ENCODE assay signal across 14 cellular contexts in the genomic region with DNA sequence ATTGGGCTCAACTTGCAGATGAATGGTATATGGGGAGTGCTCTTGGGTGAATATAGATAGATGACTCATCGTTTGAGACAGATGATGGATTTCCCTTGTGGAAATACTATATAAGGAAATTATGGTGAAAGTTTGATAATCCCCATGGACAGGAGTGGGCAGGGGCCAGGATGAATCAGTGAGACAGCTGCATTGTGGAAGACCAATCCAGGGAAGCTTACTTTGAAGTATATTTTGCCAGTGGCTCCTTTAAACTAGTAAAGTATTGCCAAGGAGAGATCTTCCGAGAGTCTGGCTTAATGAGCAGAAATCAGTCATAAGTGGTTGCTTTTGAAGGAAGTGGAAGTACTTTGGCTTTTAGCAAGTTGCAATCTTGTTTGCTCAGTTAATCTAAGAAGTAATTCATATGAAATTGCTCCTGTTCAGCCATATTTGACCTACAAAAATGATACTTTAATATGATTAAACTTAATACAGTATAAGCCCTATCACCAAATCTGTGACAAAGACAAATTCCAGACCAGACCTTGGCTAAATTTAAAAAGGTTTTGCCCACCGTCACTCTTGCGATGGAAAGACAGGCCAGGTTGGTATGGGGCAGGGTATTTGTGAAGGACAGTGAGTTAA. TPM values are rescaled to one million over a fixed set of nuclear protein-coding genes. Genes with fewer than 3 reads are reported as not detected.
DNase-seq lines count a peak whose midpoint lies in the region; ATAC-seq, FAIRE-seq and TF ChIP-seq lines count a peak whose summit lies in the region.
"Had no signal": no experiment of that assay in that cellular context is flagged by ENCODE, and none has a peak within 500 bp of the region (broad histone marks: within the 10 kb centered on the region; RNA-seq: fewer than 3 reads in every experiment).

No MANE protein-coding gene starts in this region.

- H3K79me2 ChIP-seq in astrocyte (ENCODE audit: insufficient read depth, low read length), result no peaks in the 10 kb centered on the region

- H3K36me3 Mint-ChIP-seq in astrocyte (ENCODE audit: low read depth, unreplicated experiment), result peaks cover 2% of the 10 kb centered on the region
- peaks cover 6% of the 10 kb centered on the region for H3K36me3 Mint-ChIP-seq in stimulated activated memory B cell treated with anti-CD40 and anti-IgM and Interleukin-4, amounts not matched to agents 10 μg/mL and 1 μg/mL and 100 μg/mL, for 72 hours

- in situ Hi-C loops in IMR-90 (cut with MboI; ENCODE audit: low sequenced_read_pairs), result no loop called here

- H3K9me3 Mint-ChIP-seq in astrocyte (ENCODE audit: unreplicated experiment), result peaks cover 6% of the 10 kb centered on the region
- peaks cover 4% of the 10 kb centered on the region for H3K9me3 Mint-ChIP-seq in stimulated activated memory B cell treated with anti-CD40 and anti-IgM and Interleukin-4, amounts not matched to agents 10 μg/mL and 1 μg/mL and 100 μg/mL, for 72 hours

- peak overlapping the region; percentile 61; the same call in 1 of the 2 replicates for H3K4ac ChIP-seq in IMR-90 (ENCODE audit: low read depth, low read length)

- peak overlapping the region; percentile 6; the same call in 1 of the 2 replicates for H3K18ac ChIP-seq in IMR-90 (ENCODE audit: low read depth, low read length)

- peak; percentile 76 for ATAC-seq in IMR-90 (ENCODE audit: low read depth)
- ATAC-seq in GM19467 (IDR thresholded peaks at IDR 0.05; ENCODE audit: unreplicated experiment), result no peak
- ATAC-seq in stimulated activated memory B cell treated with anti-CD40 and anti-IgM and Interleukin-4, amounts not matched to agents 10 μg/mL and 1 μg/mL and 100 μg/mL, for 72 hours, result no peak
- ATAC-seq: pancreas had no signal

- H4K20me1 ChIP-seq in IMR-90 (ENCODE audit: insufficient read depth, low read length), result no peaks in the 10 kb centered on the region
- no peaks in the 10 kb centered on the region for H4K20me1 ChIP-seq in astrocyte (ENCODE audit: insufficient read depth, low read length)

- peaks cover 22% of the 10 kb centered on the region for H3K4me1 Mint-ChIP-seq in astrocyte (ENCODE audit: low read depth, unreplicated experiment)
- no peaks in the 10 kb centered on the region for H3K4me1 Mint-ChIP-seq in stimulated activated memory B cell treated with anti-CD40 and anti-IgM and Interleukin-4, amounts not matched to agents 10 μg/mL and 1 μg/mL and 100 μg/mL, for 72 hours

- H3K56ac ChIP-seq in IMR-90 (ENCODE audit: extremely low read depth, insufficient read depth, low read length), result no peak overlapping the region

- H3K23ac ChIP-seq in IMR-90 (ENCODE audit: low read depth, low read length), result 0 out of 2 replicates have a peak overlapping the region, but pooled peaks have one; percentile 27

- CTCF ChIA-PET in AG04450 (lab: Charles Lee), result no interaction called here
- CTCF ChIA-PET in IMR-90 (lab: Yijun Ruan, JAX), result no interaction called here

- TF ChIP-seq RAD21 in IMR-90 (IDR thresholded peaks at IDR 0.05; ENCODE audit: low read length), result no peak

- peak overlapping the region; percentile 29; the same call in 1 of the 2 replicates for H4K91ac ChIP-seq in IMR-90 (ENCODE audit: insufficient read depth, low read depth, low read length)

- H4K5ac ChIP-seq in IMR-90 (ENCODE audit: low read depth, low read length), result no peak overlapping the region

- intact Hi-C loops in IMR-90 (cut with micrococcal nuclease), result no loop called here

- H3K36me3 ChIP-seq in IMR-90 (ENCODE audit: control insufficient read depth, insufficient read depth, low read length), result no peaks in the 10 kb centered on the region
- H3K36me3 ChIP-seq in astrocyte (ENCODE audit: insufficient read depth, low read length), result no peaks in the 10 kb centered on the region
- H3K36me3 ChIP-seq: colonic mucosa, pancreas, transverse colon had no signal

- H3K4me2 ChIP-seq in IMR-90 (ENCODE audit: low read depth, low read length), result no peak overlapping the region
- H3K4me2 ChIP-seq in astrocyte (ENCODE audit: low read length), result peak overlapping the region; percentile 20

- no peak overlapping the region for H3K4me3 Mint-ChIP-seq in astrocyte (ENCODE audit: unreplicated experiment)
- no peak overlapping the region for H3K4me3 Mint-ChIP-seq in stimulated activated memory B cell treated with anti-CD40 and anti-IgM and Interleukin-4, amounts not matched to agents 10 μg/mL and 1 μg/mL and 100 μg/mL, for 72 hours
- H3K4me3 Mint-ChIP-seq: T-helper 1 cell treated with Interleukin-12 subunit alpha and Interleukin-12 subunit beta and Interleukin-4 antibody, amounts not matched to agents 30 μg/mL and 1 μg/mL, for 36 hours had no signal

- H3K27ac ChIP-seq in AG04450 (ENCODE audit: low read depth, low read length) (no peak overlapping the region), IMR-90 (ENCODE audit: insufficient read depth, low read length) (no peak overlapping the region), astrocyte (ENCODE audit: low read depth, low read length) (peak overlapping the region; percentile 7)
- H3K27ac ChIP-seq: colonic mucosa, HL-60, pancreas had no signal

- H3K79me1 ChIP-seq in IMR-90 (ENCODE audit: low read depth in 1 of 2, low read length in 2 of 2), result no peaks in the 10 kb centered on the region

- DNase-seq in AG04450 (ENCODE audit: low read depth, low spot score), result peak; percentile 62
- DNase-seq in IMR-90, result peak; percentile 87
- DNase-seq in astrocyte (ENCODE audit: low read depth), result peak; percentile 88
- peak; percentile 45 for DNase-seq in kidney tubule cell (ENCODE audit: low spot score)
- no peak for DNase-seq in C1 segment of cervical spinal cord (lab: John Stamatoyannopoulos, UW)
- no peak for DNase-seq in activated naive CD4-positive, alpha-beta T cell treated with Interleukin-2 at 50 U/mL for 16 hours
- DNase-seq: colonic mucosa, NCI-H345, pancreas, transverse colon had no signal

- peak overlapping the region; percentile 38; the same call in 2 of the 3 replicates for H2BK15ac ChIP-seq in IMR-90 (ENCODE audit: low read depth, low read length)

- no peaks in the 10 kb centered on the region for H3K9me3 ChIP-seq in AG04450 (ENCODE audit: control insufficient read depth, insufficient read depth, low read length)
- H3K9me3 ChIP-seq in IMR-90 (ENCODE audit: control insufficient read depth, insufficient read depth, low read length), result peaks cover 3% of the 10 kb centered on the region
- no peaks in the 10 kb centered on the region for H3K9me3 ChIP-seq in astrocyte (ENCODE audit: insufficient read depth, low read depth, low read length)
- H3K9me3 ChIP-seq: colonic mucosa, pancreas, transverse colon had no signal

- peak overlapping the region; percentile 82 for H2BK120ac ChIP-seq in IMR-90 (ENCODE audit: low read depth, low read length)

- no TSS peak for BruUV-seq in IMR-90 (replicated peaks; lab: Mats Ljungman, UMichigan)

- no peaks in the 10 kb centered on the region for H3K27me3 ChIP-seq in AG04450 (ENCODE audit: control insufficient read depth, insufficient read depth, low read length)
- no peaks in the 10 kb centered on the region for H3K27me3 ChIP-seq in IMR-90 (ENCODE audit: control insufficient read depth, insufficient read depth, low read length)
- H3K27me3 ChIP-seq in astrocyte (ENCODE audit: insufficient read depth, low read length), result no peaks in the 10 kb centered on the region
- H3K27me3 ChIP-seq: colonic mucosa, pancreas, transverse colon had no signal

- peak overlapping the region; percentile 80 for H3K27ac Mint-ChIP-seq in astrocyte (ENCODE audit: unreplicated experiment)
- H3K27ac Mint-ChIP-seq in stimulated activated memory B cell treated with anti-CD40 and anti-IgM and Interleukin-4, amounts not matched to agents 10 μg/mL and 1 μg/mL and 100 μg/mL, for 72 hours, result no peak overlapping the region
- H3K27ac Mint-ChIP-seq: T-helper 1 cell treated with Interleukin-12 subunit alpha and Interleukin-12 subunit beta and Interleukin-4 antibody, amounts not matched to agents 30 μg/mL and 1 μg/mL, for 36 hours had no signal

- TF ChIP-seq CTCF in AG04450 (IDR thresholded peaks at IDR 0.05; ENCODE audit: low read depth, low read length), result no peak
- no peak for TF ChIP-seq CTCF in IMR-90 (conservative IDR thresholded peaks at IDR 0.05; ENCODE audit: low read depth, low read length)
- no peak for TF ChIP-seq CTCF in astrocyte (IDR thresholded peaks at IDR 0.05; ENCODE audit: insufficient read depth, low read depth, low read length)

- H3K27me3 Mint-ChIP-seq in astrocyte (ENCODE audit: low read depth, unreplicated experiment), result no peaks in the 10 kb centered on the region
- peaks cover 30% of the 10 kb centered on the region for H3K27me3 Mint-ChIP-seq in stimulated activated memory B cell treated with anti-CD40 and anti-IgM and Interleukin-4, amounts not matched to agents 10 μg/mL and 1 μg/mL and 100 μg/mL, for 72 hours

- FAIRE-seq in astrocyte (lab: Jason Lieb, UNC), result no peak
- FAIRE-seq: pancreas had no signal

- H2BK5ac ChIP-seq in IMR-90 (ENCODE audit: low read depth, low read length, poor library complexity, severe bottlenecking), result no peak overlapping the region

- H3K9ac ChIP-seq in IMR-90 (ENCODE audit: low read depth, low read length) (no peak overlapping the region), astrocyte (ENCODE audit: low read length) (no peak overlapping the region)

- no peak overlapping the region for H2AK9ac ChIP-seq in IMR-90 (replicated peaks; ENCODE audit: low read depth, low read length, poor library complexity)

- H2AFZ ChIP-seq in IMR-90 (replicated peaks; ENCODE audit: low read length, poor library complexity) (peak overlapping the region; percentile 13), astrocyte (ENCODE audit: low read depth, low read length) (peak overlapping the region; percentile 5)

- POLR2A ChIA-PET in AG04450 (lab: Yijun Ruan, JAX), result interaction anchor here (1.7 kb wide), 1 partner anchor 9 kb away, joined by 4 read pairs; the partner anchor contains the start of gene TNC
- POLR2A ChIA-PET in IMR-90 (lab: Charles Lee; ENCODE audit: unreplicated experiment), result no interaction called here

- peak overlapping the region; percentile 75; the same call in 1 of the 2 replicates for H2BK20ac ChIP-seq in IMR-90 (ENCODE audit: low read depth, low read length)

- H3K4me3 ChIP-seq in AG04450 (ENCODE audit: low read depth, low read length), result no peak overlapping the region
- no peak overlapping the region for H3K4me3 ChIP-seq in IMR-90 (ENCODE audit: insufficient read depth, low read depth, low read length)
- no peak overlapping the region for H3K4me3 ChIP-seq in astrocyte (ENCODE audit: insufficient read depth, low read depth, low read length)
- H3K4me3 ChIP-seq: colonic mucosa, pancreas, transverse colon had no signal

- H4K8ac ChIP-seq in IMR-90 (ENCODE audit: low read depth in 2 of 2, low read length in 2 of 2), result peak overlapping the region; percentile 33 to 64; a peak in 3 of 4 replicates

- no peak for TF ChIP-seq POLR2A in IMR-90 (IDR thresholded peaks at IDR 0.05; ENCODE audit: low read depth, low read length)

- H3K14ac ChIP-seq in IMR-90 (replicated peaks; ENCODE audit: low read depth, low read length), result 0 out of 2 replicates have a peak overlapping the region, but pooled peaks have one; percentile 31

- H3K4me1 ChIP-seq in IMR-90 (ENCODE audit: control insufficient read depth, insufficient read depth, low read length) (peaks cover 2% of the 10 kb centered on the region), astrocyte (ENCODE audit: insufficient read depth, low read length) (peaks cover 14% of the 10 kb centered on the region)
- H3K4me1 ChIP-seq: colonic mucosa, pancreas, transverse colon had no signal

- peaks cover 4% of the 10 kb centered on the region; the same call in 1 of the 2 replicates for H3K9me1 ChIP-seq in IMR-90 (ENCODE audit: insufficient read depth, low read length)

- H2AK5ac ChIP-seq in IMR-90 (ENCODE audit: low read depth, low read length), result 0 out of 2 replicates have a peak overlapping the region, but pooled peaks have one; percentile 45

- dilution Hi-C loops in IMR-90 (cut with HindIII; ENCODE audit: low sequenced_read_pairs, unreplicated experiment), result no loop called here

- 0% methylated on average over 1 of the region's 4 CpGs; no CpG with 5 or more reads in 1 of the 2 experiments for WGBS in IMR-90 (ENCODE audit: extremely low coverage in 2 of 2, insufficient read length in 1 of 2), 2 experiments

RNA-seq across cellular contexts. Expression of gene TNC, which starts 9.3 kb away (rescaled TPM):
- polyA plus RNA-seq in AG04450 (2011; rRNA removed), result 265 and 319 TPM in 2 replicates
- polyA minus RNA-seq in AG04450 (2011; rRNA and poly(A)+ RNA removed), result 341 and 440 TPM in 2 replicates
- 170 and 192 TPM in 2 replicates for total RNA-seq in IMR-90 (2012; rRNA removed)
- polyA plus RNA-seq in IMR-90 (2012; rRNA removed), result 236 and 253 TPM in 2 replicates
- polyA plus RNA-seq in IMR-90 (2012; cell fraction: cytosol; rRNA removed), result 158 and 229 TPM in 2 replicates
- polyA plus RNA-seq in IMR-90 (2012; cell fraction: nucleus; rRNA removed; ENCODE audit: low replicate concordance), result 320 and 374 TPM in 2 replicates
- total RNA-seq in astrocyte, result 747 and 1,099 TPM in 2 replicates

Comparison
In these comparisons a context has a peak if more than half of its experiments do, and no peak if none do; other contexts are left out.
1. DNase-seq: peak in AG04450 (single experiment), IMR-90 (single experiment), astrocyte (single experiment) and kidney tubule cell (single experiment); none in C1 segment of cervical spinal cord (0 of 14) and activated naive CD4-positive, alpha-beta T cell treated with Interleukin-2 at 50 U/mL for 16 hours (single experiment).